Comparison of ENCODE assay signal across 16 cellular contexts in the genomic region with DNA sequence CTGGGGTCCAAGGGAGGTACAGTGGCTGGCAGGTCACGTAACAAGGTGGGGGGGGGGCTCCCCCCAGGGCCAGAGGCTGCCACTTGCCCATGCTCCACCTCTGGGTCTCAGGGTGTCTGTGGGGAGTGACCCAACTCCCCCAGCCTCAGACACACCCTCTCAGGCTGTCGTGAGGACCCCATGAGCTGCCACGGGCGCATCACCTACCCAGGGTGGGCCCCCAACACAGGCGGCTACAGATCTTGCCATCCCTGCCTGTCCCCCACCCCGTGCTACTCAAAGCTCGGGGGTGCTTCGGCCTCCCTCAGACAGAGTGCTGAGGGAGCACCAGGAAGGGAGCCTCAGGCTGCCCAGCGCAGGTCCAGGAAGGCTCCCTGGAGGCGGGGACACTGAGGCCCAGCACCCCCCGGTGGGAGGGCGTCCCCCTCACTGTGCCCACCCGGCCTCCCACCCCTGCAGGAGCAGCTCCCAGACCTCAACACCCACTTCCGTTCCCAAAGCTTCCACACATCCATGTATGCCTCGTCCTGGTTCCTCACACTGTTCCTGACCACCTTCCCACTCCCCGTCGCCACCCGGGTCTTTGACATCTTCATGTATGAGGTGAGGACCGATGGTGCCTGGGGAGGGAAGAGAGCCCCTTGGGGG. TPM values are rescaled to one million over a fixed set of nuclear protein-coding genes. Genes with fewer than 3 reads are reported as not detected.
DNase-seq lines count a peak whose midpoint lies in the region; ATAC-seq, FAIRE-seq and TF ChIP-seq lines count a peak whose summit lies in the region.
"Had no signal": no experiment of that assay in that cellular context is flagged by ENCODE, and none has a peak within 500 bp of the region (broad histone marks: within the 10 kb centered on the region; RNA-seq: fewer than 3 reads in every experiment).

No MANE protein-coding gene starts in this region.

- H2BK12ac ChIP-seq in mesenchymal stem cell (ENCODE audit: low read length in 2 of 2): no peak overlapping the region

- H3K4me3 ChIP-seq in NT2/D1 (ENCODE audit: insufficient read length, low read depth) (no peak overlapping the region), K562 (no peak overlapping the region), mesenchymal stem cell (ENCODE audit: insufficient read depth in 1 of 2, low read depth in 1 of 2, low read length in 2 of 2) (no peak overlapping the region)
- H3K4me3 ChIP-seq: Peyer's patch, SK-N-MC had no signal

- no peaks in the 10 kb centered on the region for H3K9me3 ChIP-seq in NT2/D1 (ENCODE audit: insufficient read depth, low read length)
- H3K9me3 ChIP-seq in K562 (replicated peaks; ENCODE audit: control insufficient read depth, insufficient read depth, low read depth, low read length): no peaks in the 10 kb centered on the region
- H3K9me3 ChIP-seq in mesenchymal stem cell (ENCODE audit: control insufficient read depth, low read length): no peaks in the 10 kb centered on the region
- H3K9me3 ChIP-seq: Peyer's patch had no signal

- H3K27ac ChIP-seq in K562 (ENCODE audit: extremely low read depth, low read depth, low read length) (no peak overlapping the region), mesenchymal stem cell (ENCODE audit: low read length, poor library complexity, severe bottlenecking) (no peak overlapping the region), temporal lobe (ENCODE audit: low read depth, low read length) (peak overlapping the region; percentile 99)
- H3K27ac ChIP-seq: Peyer's patch, SK-N-MC had no signal

- H2BK5ac ChIP-seq in mesenchymal stem cell (ENCODE audit: low read depth, low read length, poor library complexity, severe bottlenecking): no peak overlapping the region

- H4K8ac ChIP-seq in mesenchymal stem cell (ENCODE audit: low read length): no peak overlapping the region

- H2BK120ac ChIP-seq in mesenchymal stem cell (ENCODE audit: low read depth, low read length): no peak overlapping the region

- CTCF ChIA-PET in K562 (lab: Yijun Ruan, JAX; ENCODE audit: low intra/inter-chr PET ratio): no interaction called here

- no peak overlapping the region for H2AFZ ChIP-seq in K562 (ENCODE audit: low read depth, low read length)
- H2AFZ ChIP-seq in mesenchymal stem cell (ENCODE audit: low read depth, low read length): no peak overlapping the region

- H3K9me1 ChIP-seq in K562 (ENCODE audit: control insufficient read depth, insufficient read depth, low read length): no peaks in the 10 kb centered on the region

- H3K9ac ChIP-seq in NT2/D1 (ENCODE audit: insufficient read length, low read depth) (peak overlapping the region; percentile 61), K562 (ENCODE audit: insufficient read depth in 1 of 2, low read depth in 2 of 2, low read length in 2 of 2) (peak overlapping the region in 1 of 2 experiments; percentile 21; a peak in 1 of 4 replicates), mesenchymal stem cell (ENCODE audit: low read length) (no peak overlapping the region)

- intact Hi-C loops in K562 (cut with micrococcal nuclease): no loop called here

- no peak overlapping the region for H2AK5ac ChIP-seq in mesenchymal stem cell (ENCODE audit: low read length, severe bottlenecking)

- no peaks in the 10 kb centered on the region for H3K36me3 ChIP-seq in NT2/D1 (ENCODE audit: insufficient read depth, insufficient read length, low read length)
- H3K36me3 ChIP-seq in K562 (ENCODE audit: control insufficient read depth, insufficient read depth, low read length): no peaks in the 10 kb centered on the region
- H3K36me3 ChIP-seq in mesenchymal stem cell (ENCODE audit: control insufficient read depth in 1 of 2, insufficient read depth in 2 of 2, low read depth in 1 of 2, low read length in 2 of 2): peaks cover 0 to 38% of the 10 kb centered on the region in 2 experiments
- H3K36me3 ChIP-seq: Peyer's patch had no signal

- no peak overlapping the region for H2BK15ac ChIP-seq in mesenchymal stem cell (ENCODE audit: low read depth, poor library complexity, severe bottlenecking)

- no peak overlapping the region for H3K4me2 ChIP-seq in K562 (ENCODE audit: insufficient read depth, low read length)
- no peak overlapping the region for H3K4me2 ChIP-seq in mesenchymal stem cell (ENCODE audit: low read length, poor library complexity, severe bottlenecking)

- POLR2A ChIA-PET in K562 (lab: Yijun Ruan, JAX): interaction anchor here (0.6 to 1.0 kb wide), 2 partner anchors 20 to 49 kb away, joined by 3 to 4 read pairs; no protein-coding TSS in a partner anchor

- 9% methylated on average over 16 of the region's 19 CpGs for WGBS in K562 (ENCODE audit: insufficient coverage, low coverage, missing lambda C conversion rate)
- 90% methylated on average over 18 of the region's 19 CpGs for WGBS in mesenchymal stem cell

- H3K18ac ChIP-seq in mesenchymal stem cell (ENCODE audit: low read depth in 1 of 2, low read length in 2 of 2): no peak overlapping the region

- no peak for ATAC-seq in K562
- no peak for ATAC-seq in GM21528 (IDR thresholded peaks at IDR 0.05; ENCODE audit: low FRiP score, unreplicated experiment)
- no peak for ATAC-seq in GM21619 (IDR thresholded peaks at IDR 0.05; ENCODE audit: unreplicated experiment)
- ATAC-seq: HCT116 had no signal

- H3K27me3 ChIP-seq in NT2/D1 (ENCODE audit: insufficient read depth, insufficient read length) (peaks cover 8% of the 10 kb centered on the region), K562 (ENCODE audit: control insufficient read depth in 2 of 2, insufficient read depth in 2 of 2, low read length in 2 of 2) (peaks cover 22 to 53% of the 10 kb centered on the region in 2 experiments; a peak in 4 of 5 replicates), mesenchymal stem cell (ENCODE audit: control insufficient read depth in 1 of 2, insufficient read depth in 1 of 2, low read length in 2 of 2) (no peaks in the 10 kb centered on the region)
- H3K27me3 ChIP-seq: Peyer's patch had no signal

- BruUV-seq in K562 (replicated peaks; lab: Mats Ljungman, UMichigan): no TSS peak

- no peak for TF ChIP-seq EP300 in K562 (IDR thresholded peaks at IDR 0.05; ENCODE audit: low read length)

- H4K20me1 ChIP-seq in K562 (replicated peaks; ENCODE audit: control insufficient read depth, insufficient read depth, low read length): peaks cover 18% of the 10 kb centered on the region; the same call in 1 of the 2 replicates

- no peak for DNase-seq in NT2/D1 (ENCODE audit: low read depth, low spot score)
- no peak for DNase-seq in K562 (ENCODE audit: extremely low read depth in 1 of 4, low spot score in 3 of 4)
- DNase-seq in mesenchymal stem cell: no peak
- DNase-seq in NCI-H526 treated with DMSO at 0.1 percent for 48 hours (lab: John Stamatoyannopoulos, UW): no peak
- DNase-seq: DMS79 treated with DMSO at 0.1 percent for 48 hours, NCI-H1092 treated with DMSO at 0.1 percent for 48 hours, NCI-H2081 treated with DMSO at 0.1 percent for 48 hours, NCI-H446 treated with DMSO at 0.1 percent for 48 hours, Right ventricle myocardium superior had no signal

- TF ChIP-seq POLR2A in K562 (conservative IDR thresholded peaks at IDR 0.05): no peak

- H3K14ac ChIP-seq in mesenchymal stem cell (ENCODE audit: low read length in 2 of 2): no peak overlapping the region

- in situ Hi-C loops in K562 (cut with MboI): loop anchor here (5.0 kb wide), 1 partner anchor 71 kb away; the partner anchor contains the start of gene SNAPC2

- peaks cover 11% of the 10 kb centered on the region for H3K4me1 ChIP-seq in NT2/D1 (ENCODE audit: insufficient read depth, insufficient read length)
- H3K4me1 ChIP-seq in K562 (replicated peaks in 1 of 2; ENCODE audit: control insufficient read depth in 2 of 2, insufficient read depth in 2 of 2, low read length in 2 of 2): peaks cover 8 to 64% of the 10 kb centered on the region in 2 experiments; a peak in 4 of 5 replicates
- H3K4me1 ChIP-seq in mesenchymal stem cell (ENCODE audit: control insufficient read depth, insufficient read depth, low read depth, low read length): peaks cover 8% of the 10 kb centered on the region

- TF ChIP-seq RAD21 in K562 (CRISPR knock-in tag; conservative IDR thresholded peaks at IDR 0.05 in 1 of 2, IDR thresholded peaks at IDR 0.05 in 1 of 2): no peak

- no peaks in the 10 kb centered on the region for H3K79me2 ChIP-seq in K562 (ENCODE audit: control insufficient read depth, insufficient read depth, low read length)

- no peak overlapping the region for H3K4ac ChIP-seq in mesenchymal stem cell (ENCODE audit: low read depth in 1 of 2, low read length in 2 of 2)

- H4K91ac ChIP-seq in mesenchymal stem cell (ENCODE audit: low read length): peak overlapping the region; percentile 3

- no peak for FAIRE-seq in K562 (lab: Jason Lieb, UNC)

- H3K79me1 ChIP-seq in mesenchymal stem cell (replicated peaks; ENCODE audit: low read length, poor library complexity, severe bottlenecking): no peaks in the 10 kb centered on the region

- H3K23ac ChIP-seq in mesenchymal stem cell (ENCODE audit: low read length in 2 of 2): no peak overlapping the region

- no peak for TF ChIP-seq CTCF in K562 (IDR thresholded peaks at IDR 0.05 in 2 of 3, conservative IDR thresholded peaks at IDR 0.05 in 1 of 3; ENCODE audit: insufficient read depth in 2 of 3, low read depth in 1 of 3, low read length in 3 of 3)

RNA-seq across cellular contexts. Expression of gene EVI5L, which starts 21.1 kb away (rescaled TPM):
- total RNA-seq in K562 (2011; cell fraction: chromatin; rRNA removed; ENCODE audit: low replicate concordance): 2.9 and 11.6 TPM in 2 replicates
- total RNA-seq in K562 (2011; cell fraction: nucleolus; rRNA removed): 6.2 and 7.6 TPM in 2 replicates
- 3.4 and 4.6 TPM in 2 replicates for total RNA-seq in K562 (2011; cell fraction: nucleoplasm; rRNA removed)
- total RNA-seq in K562 (2014; rRNA removed): 1.0 and 1.1 TPM in 2 replicates
- 0.13 and 0.76 TPM in 2 replicates for total RNA-seq in K562 (2014; rRNA removed; fragmentation: Illumina TruSeq; extraction: Trizol)
- total RNA-seq in K562 (2015; rRNA removed; fragmentation: Illumina TruSeq; extraction: Trizol): 0.53 and 0.69 TPM in 2 replicates
- 1.8 and 1.9 TPM in 2 replicates for total RNA-seq in K562 (2021)
- 1.4 and 2.8 TPM in 2 replicates for polyA plus RNA-seq in K562 (2011; rRNA removed)
- polyA plus RNA-seq in K562 (2011; cell fraction: cytosol; rRNA removed): 2.5 and 3.6 TPM in 2 replicates
- polyA plus RNA-seq in K562 (2011; cell fraction: nucleus; rRNA removed): 4.8 and 5.7 TPM in 2 replicates
- polyA plus RNA-seq in K562 (2012): 1.2 and 5.4 TPM in 2 replicates
- 1.5 TPM in 2 replicates for polyA plus RNA-seq in K562 (2014; fragmentation: Illumina TruSeq; extraction: Trizol)
- not detected for polyA plus RNA-seq in K562 (2014; fragmentation: Nextera tagmentation; extraction: Ambion mirVana)
- polyA plus RNA-seq in K562 (2014; rRNA removed): 1.00 and 1.2 TPM in 2 replicates
- 2.9 and 3.4 TPM in 2 replicates for polyA minus RNA-seq in K562 (2011; rRNA and poly(A)+ RNA removed)
- polyA minus RNA-seq in K562 (2011; cell fraction: cytosol; rRNA and poly(A)+ RNA removed): 3.0 and 3.9 TPM in 2 replicates
- 3.5 and 5.4 TPM in 2 replicates for polyA minus RNA-seq in K562 (2011; cell fraction: nucleus; rRNA and poly(A)+ RNA removed)
- polyA plus RNA-seq in mesenchymal stem cell (2013, experiment 1 of 2): 13.3 TPM
- polyA plus RNA-seq in mesenchymal stem cell (2013, experiment 2 of 2): 13.1 TPM
- total RNA-seq in temporal lobe: 49.4 TPM

RNA-seq across cellular contexts. Expression of gene PRR36, which starts 23.1 kb away (rescaled TPM):
- total RNA-seq in K562 (2011; cell fraction: chromatin; rRNA removed; ENCODE audit: low replicate concordance): 0.14 and 0.35 TPM in 2 replicates
- total RNA-seq in K562 (2011; cell fraction: nucleolus; rRNA removed): 0.17 and 0.26 TPM in 2 replicates
- total RNA-seq in K562 (2011; cell fraction: nucleoplasm; rRNA removed): 0.22 and 0.53 TPM in 2 replicates
- total RNA-seq in K562 (2014; rRNA removed): 0.05 TPM in 1 of 2 replicates, not detected in the other
- total RNA-seq in K562 (2014; rRNA removed; fragmentation: Illumina TruSeq; extraction: Trizol): not detected in 2 replicates
- 0.04 TPM in 1 of 2 replicates, not detected in the other for total RNA-seq in K562 (2015; rRNA removed; fragmentation: Illumina TruSeq; extraction: Trizol)
- 0.29 and 0.42 TPM in 2 replicates for total RNA-seq in K562 (2021)
- polyA plus RNA-seq in K562 (2011; rRNA removed): 0.07 TPM in 1 of 2 replicates, not detected in the other
- polyA plus RNA-seq in K562 (2011; cell fraction: cytosol; rRNA removed): 0.09 and 0.13 TPM in 2 replicates
- 0.25 and 0.30 TPM in 2 replicates for polyA plus RNA-seq in K562 (2011; cell fraction: nucleus; rRNA removed)
- 0.16 and 0.22 TPM in 2 replicates for polyA plus RNA-seq in K562 (2012)
- polyA plus RNA-seq in K562 (2014; fragmentation: Illumina TruSeq; extraction: Trizol): 0.06 and 0.14 TPM in 2 replicates
- polyA plus RNA-seq in K562 (2014; fragmentation: Nextera tagmentation; extraction: Ambion mirVana): not detected
- polyA plus RNA-seq in K562 (2014; rRNA removed): not detected in 2 replicates
- polyA minus RNA-seq in K562 (2011; rRNA and poly(A)+ RNA removed): 0.06 TPM in 1 of 2 replicates, not detected in the other
- polyA minus RNA-seq in K562 (2011; cell fraction: cytosol; rRNA and poly(A)+ RNA removed): 0.29 and 0.82 TPM in 2 replicates
- 0.11 and 0.13 TPM in 2 replicates for polyA minus RNA-seq in K562 (2011; cell fraction: nucleus; rRNA and poly(A)+ RNA removed)
- 0.32 TPM for polyA plus RNA-seq in mesenchymal stem cell (2013, experiment 1 of 2)
- 0.25 TPM for polyA plus RNA-seq in mesenchymal stem cell (2013, experiment 2 of 2)
- 7.4 TPM for total RNA-seq in temporal lobe
- total RNA-seq: Peyer's patch had no signal
- polyA plus RNA-seq: CD14-positive monocyte had no signal

RNA-seq across cellular contexts. Expression of gene LRRC8E, which starts 37.2 kb away (rescaled TPM):
- total RNA-seq in K562 (2011; cell fraction: chromatin; rRNA removed; ENCODE audit: low replicate concordance): 12.2 and 21.7 TPM in 2 replicates
- 17.6 and 21.2 TPM in 2 replicates for total RNA-seq in K562 (2011; cell fraction: nucleolus; rRNA removed)
- 11.2 and 13.3 TPM in 2 replicates for total RNA-seq in K562 (2011; cell fraction: nucleoplasm; rRNA removed)
- total RNA-seq in K562 (2014; rRNA removed): 4.8 TPM in 2 replicates
- 1.4 and 3.2 TPM in 2 replicates for total RNA-seq in K562 (2014; rRNA removed; fragmentation: Illumina TruSeq; extraction: Trizol)
- total RNA-seq in K562 (2015; rRNA removed; fragmentation: Illumina TruSeq; extraction: Trizol): 2.6 and 3.1 TPM in 2 replicates
- total RNA-seq in K562 (2021): 5.7 and 7.1 TPM in 2 replicates
- polyA plus RNA-seq in K562 (2011; rRNA removed): 5.3 and 6.2 TPM in 2 replicates
- 4.5 and 8.1 TPM in 2 replicates for polyA plus RNA-seq in K562 (2011; cell fraction: cytosol; rRNA removed)
- 4.7 and 5.5 TPM in 2 replicates for polyA plus RNA-seq in K562 (2011; cell fraction: nucleus; rRNA removed)
- polyA plus RNA-seq in K562 (2012): 3.0 and 3.6 TPM in 2 replicates
- polyA plus RNA-seq in K562 (2014; fragmentation: Illumina TruSeq; extraction: Trizol): 3.5 and 4.9 TPM in 2 replicates
- under 1 TPM in 1 of 2 experiments, not detected in 1; 0.08 TPM for polyA plus RNA-seq in K562 (2014; fragmentation: Nextera tagmentation; extraction: Ambion mirVana)
- 1.7 and 3.5 TPM in 2 replicates for polyA plus RNA-seq in K562 (2014; rRNA removed)
- 4.9 and 6.5 TPM in 2 replicates for polyA minus RNA-seq in K562 (2011; rRNA and poly(A)+ RNA removed)
- polyA minus RNA-seq in K562 (2011; cell fraction: cytosol; rRNA and poly(A)+ RNA removed): 5.1 and 6.6 TPM in 2 replicates
- polyA minus RNA-seq in K562 (2011; cell fraction: nucleus; rRNA and poly(A)+ RNA removed): 2.3 and 3.1 TPM in 2 replicates
- 3.7 TPM for polyA plus RNA-seq in mesenchymal stem cell (2013, experiment 1 of 2)
- polyA plus RNA-seq in mesenchymal stem cell (2013, experiment 2 of 2): 4.0 TPM
- total RNA-seq in temporal lobe: under 0.01 TPM
- polyA plus RNA-seq: CD14-positive monocyte had no signal

RNA-seq across cellular contexts. Expression of gene MAP2K7, which starts 52.6 kb away (rescaled TPM):
- 34.2 and 92.8 TPM in 2 replicates for total RNA-seq in K562 (2011; cell fraction: chromatin; rRNA removed; ENCODE audit: low replicate concordance)
- 57.2 and 57.4 TPM in 2 replicates for total RNA-seq in K562 (2011; cell fraction: nucleolus; rRNA removed)
- 41.1 and 52.7 TPM in 2 replicates for total RNA-seq in K562 (2011; cell fraction: nucleoplasm; rRNA removed)
- total RNA-seq in K562 (2014; rRNA removed) (19.4 and 23.9 TPM in 2 replicates), K562 (2014; rRNA removed; fragmentation: Illumina TruSeq; extraction: Trizol) (3.1 and 4.1 TPM in 2 replicates), K562 (2015; rRNA removed; fragmentation: Illumina TruSeq; extraction: Trizol) (11.3 and 12.3 TPM in 2 replicates), K562 (2021) (43.8 and 45.8 TPM in 2 replicates), temporal lobe (7.1 TPM)
- polyA plus RNA-seq in K562 (2011; rRNA removed) (14.9 and 15.7 TPM in 2 replicates), K562 (2014; fragmentation: Illumina TruSeq; extraction: Trizol) (14.1 and 27.3 TPM in 2 replicates), K562 (2014; fragmentation: Nextera tagmentation; extraction: Ambion mirVana) (under 1 TPM; 0.51 to 0.99 TPM), K562 (2014; rRNA removed) (37.6 and 40.1 TPM in 2 replicates)
- polyA plus RNA-seq in K562 (2011; cell fraction: cytosol; rRNA removed): 16.0 and 27.0 TPM in 2 replicates
- 39.0 and 61.8 TPM in 2 replicates for polyA plus RNA-seq in K562 (2011; cell fraction: nucleus; rRNA removed)
- polyA plus RNA-seq in K562 (2012): 29.3 and 31.2 TPM in 2 replicates
- polyA minus RNA-seq in K562 (2011; rRNA and poly(A)+ RNA removed): 4.7 and 7.6 TPM in 2 replicates
- polyA minus RNA-seq in K562 (2011; cell fraction: cytosol; rRNA and poly(A)+ RNA removed): 17.0 and 17.8 TPM in 2 replicates
- 14.3 and 15.6 TPM in 2 replicates for polyA minus RNA-seq in K562 (2011; cell fraction: nucleus; rRNA and poly(A)+ RNA removed)
- 19.1 TPM for polyA plus RNA-seq in mesenchymal stem cell (2013, experiment 1 of 2)
- 18.7 TPM for polyA plus RNA-seq in mesenchymal stem cell (2013, experiment 2 of 2)
